In the genomic region with DNA sequence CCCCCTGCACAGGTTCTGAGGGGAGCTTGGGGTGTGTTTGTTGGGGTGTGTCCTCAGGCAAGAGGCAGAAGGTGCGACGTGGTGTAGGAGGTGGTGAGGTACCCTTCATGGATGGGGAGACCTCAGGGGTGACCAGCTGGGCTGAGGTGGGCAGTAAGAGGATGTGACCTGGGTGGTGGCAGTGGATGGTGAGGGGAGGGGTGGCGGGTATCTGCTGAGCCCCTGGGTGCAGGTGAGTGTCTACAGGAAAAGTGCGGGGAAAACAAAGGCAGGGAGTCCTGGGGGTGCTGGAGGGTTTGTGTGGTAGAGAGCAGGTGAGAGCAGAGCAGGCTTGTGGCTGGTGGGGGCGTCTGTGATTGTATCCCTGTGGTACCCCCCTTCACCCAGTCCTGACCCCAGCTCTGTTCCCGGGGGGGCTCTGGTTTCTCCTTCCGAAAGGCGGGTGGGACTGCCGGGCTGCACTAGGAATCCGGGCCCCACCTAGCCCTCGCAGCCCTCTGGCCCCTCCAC, we compare ENCODE assay signal across 28 cellular contexts. TPM values are rescaled to one million over a fixed set of nuclear protein-coding genes. Genes with fewer than 3 reads are reported as not detected.
DNase-seq lines count a peak whose midpoint lies in the region; ATAC-seq and TF ChIP-seq lines count a peak whose summit lies in the region.
"Had no signal": no experiment of that assay in that cellular context is flagged by ENCODE, and none has a peak within 500 bp of the region (broad histone marks: within the 10 kb centered on the region; RNA-seq: fewer than 3 reads in every experiment).

No MANE protein-coding gene starts in this region.

- H3K36me3 Mint-ChIP-seq in Calu3 (ENCODE audit: insufficient read depth, unreplicated experiment): peaks cover 6% of the 10 kb centered on the region
- H3K36me3 Mint-ChIP-seq: activated naive CD8-positive, alpha-beta T cell treated with anti-CD3 and anti-CD28 coated beads for 36 hours; IgD-negative memory B cell had no signal

- H3K4me2 ChIP-seq in PC-9: peak overlapping the region; percentile 88
- peak overlapping the region; percentile 86 for H3K4me2 ChIP-seq in skeletal muscle satellite cell (ENCODE audit: low read length)

- DNase-seq in Calu3 (no peak), PC-9 (no peak), esophagus squamous epithelium (lab: John Stamatoyannopoulos, UW) (no peak), head of caudate nucleus (no peak)
- no peak for DNase-seq in activated CD4-positive, CD25-positive, alpha-beta regulatory T cell (lab: John Stamatoyannopoulos, UW)
- DNase-seq: activated CD4-positive, alpha-beta T cell treated with anti-CD3 and anti-CD28 coated beads, Interleukin-2, amount 10 ng/mL, durations not matched to agents 24 days and 14 days; activated gamma-delta T cell; activated naive CD8-positive, alpha-beta T cell treated with anti-CD3 and anti-CD28 coated beads for 36 hours; activated T-cell treated with anti-CD3 and anti-CD28 coated beads, Interleukin-2, amount 50 U/mL, for 1 hour; cortex of kidney; effector memory CD4-positive, alpha-beta T cell; NCI-H2107; NCI-H345; NCI-H748 treated with DMSO at 0.1 percent for 48 hours; nephron progenitor cell; SIG-M5 had no signal

- H3F3A ChIP-seq in PC-9 (ENCODE audit: insufficient read depth, low read depth): peaks cover 7% of the 10 kb centered on the region; the same call in 1 of the 2 replicates

- no peaks in the 10 kb centered on the region for H4K20me1 ChIP-seq in PC-9 (ENCODE audit: insufficient read depth)

- H3K9ac ChIP-seq in skeletal muscle satellite cell (ENCODE audit: low read depth, low read length): no peak overlapping the region
- H3K9ac ChIP-seq: BLaER1 treated with 17β-estradiol and CSF1 and Interleukin-3, amounts not matched to agents 10 nM and 100 nM had no signal

- POLR2A ChIA-PET in PC-9 (lab: Charles Lee; ENCODE audit: unreplicated experiment): no interaction called here

- BruUV-seq in Calu3 (replicated peaks; lab: Mats Ljungman, UMichigan) (no TSS peak), PC-9 (replicated peaks; lab: Mats Ljungman, UMichigan) (no TSS peak)

- H3K36me3 ChIP-seq in PC-9 (ENCODE audit: low read depth) (no peaks in the 10 kb centered on the region), esophagus squamous epithelium (no peaks in the 10 kb centered on the region), skeletal muscle satellite cell (ENCODE audit: insufficient read depth, low read length) (no peaks in the 10 kb centered on the region)
- H3K36me3 ChIP-seq: BLaER1 treated with 17β-estradiol and CSF1 and Interleukin-3, amounts not matched to agents 10 nM and 100 nM; cardiac muscle cell; heart right ventricle; Peyer's patch; stomach; thyroid gland; uterus had no signal

- no peak for ATAC-seq in HG03159 (IDR thresholded peaks at IDR 0.05; ENCODE audit: unreplicated experiment)

- no peak for TF ChIP-seq CTCF in Calu3 (IDR thresholded peaks at IDR 0.05; ENCODE audit: unreplicated experiment)
- TF ChIP-seq CTCF in PC-9 (conservative IDR thresholded peaks at IDR 0.05): no peak
- no peak for TF ChIP-seq CTCF in esophagus squamous epithelium (IDR thresholded peaks at IDR 0.05)

- H3K4me3 Mint-ChIP-seq in Calu3 (ENCODE audit: low read depth, unreplicated experiment): peak overlapping the region; percentile 67
- H3K4me3 Mint-ChIP-seq: activated CD4-positive, alpha-beta T cell treated with anti-CD3 and anti-CD28 coated beads, Interleukin-2, amount 10 ng/mL, durations not matched to agents 24 days and 14 days; nephron progenitor cell had no signal

- 13 to 47% methylated on average over 6 to 9 of the region's 11 CpGs for WGBS in esophagus squamous epithelium, 2 donors

- no peaks in the 10 kb centered on the region for H3K79me2 ChIP-seq in PC-9 (ENCODE audit: low read depth)

- intact Hi-C loops in Calu3 (cut with micrococcal nuclease; ENCODE audit: unreplicated experiment) (no loop called here), PC-9 (cut with micrococcal nuclease; ENCODE audit: unreplicated experiment) (loop anchor here (2.0 kb wide), 1 partner anchor 44 kb away; a partner anchor contains a TSS), esophagus squamous epithelium (cut with DNase I) (no loop called here), head of caudate nucleus (cut with DNase I) (no loop called here)

- H3K9me3 ChIP-seq in PC-9 (ENCODE audit: insufficient read depth, low read depth) (no peaks in the 10 kb centered on the region), esophagus squamous epithelium (no peaks in the 10 kb centered on the region), skeletal muscle satellite cell (replicated peaks; ENCODE audit: low read length) (no peaks in the 10 kb centered on the region)
- H3K9me3 ChIP-seq: BLaER1 treated with 17β-estradiol and CSF1 and Interleukin-3, amounts not matched to agents 10 nM and 100 nM; heart right ventricle; Peyer's patch; stomach; thyroid gland; uterus had no signal

- H3K4me1 ChIP-seq in PC-9 (replicated peaks; ENCODE audit: insufficient read depth): peaks cover 19% of the 10 kb centered on the region
- peaks cover 16 to 39% (median 20%) of the 10 kb centered on the region in 3 donors for H3K4me1 ChIP-seq in esophagus squamous epithelium
- H3K4me1 ChIP-seq in skeletal muscle satellite cell (ENCODE audit: control insufficient read depth, insufficient read depth, low read length): peaks cover 7% of the 10 kb centered on the region

- no peak overlapping the region for H3K27ac Mint-ChIP-seq in Calu3 (ENCODE audit: unreplicated experiment)
- H3K27ac Mint-ChIP-seq: activated CD4-positive, alpha-beta T cell treated with anti-CD3 and anti-CD28 coated beads, Interleukin-2, amount 10 ng/mL, durations not matched to agents 24 days and 14 days; activated naive CD8-positive, alpha-beta T cell treated with anti-CD3 and anti-CD28 coated beads for 36 hours; IgD-negative memory B cell had no signal

- peak overlapping the region; percentile 53; the same call in 1 of the 2 replicates for H3K4me3 ChIP-seq in PC-9
- peak overlapping the region; percentile 9 to 57 (median 44) for H3K4me3 ChIP-seq in esophagus squamous epithelium
- no peak overlapping the region for H3K4me3 ChIP-seq in skeletal muscle satellite cell (ENCODE audit: low read length)
- H3K4me3 ChIP-seq: cardiac muscle cell had no signal

- no peaks in the 10 kb centered on the region for H3K9me2 ChIP-seq in PC-9 (ENCODE audit: insufficient read depth)

- CTCF ChIA-PET in Calu3 (lab: Charles Lee): interaction anchor here (1.5 kb wide), 1 partner anchor 8 kb away, joined by 5 read pairs; no protein-coding TSS in a partner anchor
- CTCF ChIA-PET in PC-9 (lab: Charles Lee): no interaction called here

- H3K27ac ChIP-seq in PC-9 (no peak overlapping the region), esophagus squamous epithelium (peak overlapping the region; percentile 39 to 85 (median 70))
- H3K27ac ChIP-seq: BLaER1 treated with 17β-estradiol and CSF1 and Interleukin-3, amounts not matched to agents 10 nM and 100 nM; cardiac muscle cell; heart right ventricle; Peyer's patch; stomach; thyroid gland; uterus had no signal

- no peak for TF ChIP-seq POLR2A in esophagus squamous epithelium (IDR thresholded peaks at IDR 0.05)

- H3K27me3 ChIP-seq in PC-9 (ENCODE audit: insufficient read depth, low read depth) (no peaks in the 10 kb centered on the region), esophagus squamous epithelium (peaks cover 0 to 49% (median 0%) of the 10 kb centered on the region in 4 donors), skeletal muscle satellite cell (ENCODE audit: control insufficient read depth, insufficient read depth, low read length) (peaks cover 43% of the 10 kb centered on the region)
- H3K27me3 ChIP-seq: thyroid gland had no signal

- H3K9me3 Mint-ChIP-seq in Calu3 (ENCODE audit: low read depth, unreplicated experiment): no peaks in the 10 kb centered on the region
- H3K9me3 Mint-ChIP-seq: activated CD4-positive, alpha-beta T cell treated with anti-CD3 and anti-CD28 coated beads, Interleukin-2, amount 10 ng/mL, durations not matched to agents 24 days and 14 days; activated naive CD8-positive, alpha-beta T cell treated with anti-CD3 and anti-CD28 coated beads for 36 hours; nephron progenitor cell had no signal

- H3K4me1 Mint-ChIP-seq in Calu3 (ENCODE audit: low read depth, unreplicated experiment): peaks cover 8% of the 10 kb centered on the region

- H3K27me3 Mint-ChIP-seq in Calu3 (ENCODE audit: unreplicated experiment): peaks cover 30% of the 10 kb centered on the region

- no peak overlapping the region for H2AFZ ChIP-seq in PC-9

RNA-seq across cellular contexts. Expression of a gene that starts 0.6 kb away (rescaled TPM):
- total RNA-seq in Calu3 (2022) (1.3 and 2.3 TPM in 2 replicates), PC-9 (2021) (1.2 and 2.8 TPM in 2 replicates), esophagus squamous epithelium (10 to 100 TPM; 14.5 to 99.5 (median 62.5) TPM)
- not detected in 2 replicates for total RNA-seq in skeletal muscle satellite cell (2012; rRNA removed)
- total RNA-seq: activated CD4-positive, alpha-beta T cell treated with anti-CD3 and anti-CD28 coated beads, Interleukin-2, amount 10 ng/mL, durations not matched to agents 24 days and 14 days; activated naive CD8-positive, alpha-beta T cell treated with anti-CD3 and anti-CD28 coated beads for 36 hours; cardiac muscle cell; heart right ventricle; left colon; osteocyte; Peyer's patch; stomach; thyroid gland; uterus had no signal

RNA-seq across cellular contexts. Expression of a gene that starts 44.2 kb away (rescaled TPM):
- 8.4 and 9.8 TPM in 2 replicates for total RNA-seq in Calu3 (2022)
- total RNA-seq in PC-9 (2021): 3.8 and 4.2 TPM in 2 replicates
- total RNA-seq in esophagus squamous epithelium: 1 to 10 TPM; 2.1 to 5.0 (median 3.3) TPM
- total RNA-seq in skeletal muscle satellite cell (2012; rRNA removed): 21.2 and 27.1 TPM in 2 replicates
- total RNA-seq: Peyer's patch had no signal
